ENCODE assay signal across 11 cellular contexts in genomic region chr1:7265771-7266371, GRCh38.
DNase-seq lines count a peak whose midpoint lies in the region; ATAC-seq, FAIRE-seq and TF ChIP-seq lines count a peak whose summit lies in the region.
"Had no signal": no experiment of that assay in that cellular context is flagged by ENCODE, and none has a peak within 500 bp of the region (broad histone marks: within the 10 kb centered on the region; RNA-seq: fewer than 3 reads in every experiment).

No MANE protein-coding gene starts in this region.

- H2AFZ ChIP-seq in HepG2 (ENCODE audit: low read length) = no peak overlapping the region
- H2AFZ ChIP-seq: parathyroid adenoma had no signal

- CTCF ChIA-PET in HepG2 (lab: Yijun Ruan, JAX; ENCODE audit: low intra/inter-chr PET ratio, low total read pairs) = no interaction called here

- TF ChIP-seq POLR2A in HepG2 (IDR thresholded peaks at IDR 0.05; ENCODE audit: insufficient read depth in 1 of 2, low read depth in 2 of 2, low read length in 2 of 2) (no peak), tibial nerve (IDR thresholded peaks at IDR 0.05) (no peak)

- H3K4me2 ChIP-seq in HepG2 (ENCODE audit: low read depth, low read length) = peak overlapping the region; percentile 34

- H3K27me3 ChIP-seq in HepG2 (ENCODE audit: control insufficient read depth in 1 of 2, insufficient read depth in 2 of 2, low read length in 2 of 2) (peaks cover 0 to 4% of the 10 kb centered on the region in 2 experiments; a peak in 2 of 5 replicates), tibial nerve (peaks cover 0 to 4% of the 10 kb centered on the region in 2 donors), ascending aorta (no peaks in the 10 kb centered on the region)
- H3K27me3 ChIP-seq: cardiac muscle cell had no signal

- H3K27ac ChIP-seq in HepG2 (ENCODE audit: extremely low read length, insufficient read depth, low read length) (no peak overlapping the region), tibial nerve (no peak overlapping the region), ascending aorta (no peak overlapping the region)
- H3K27ac ChIP-seq: cardiac muscle cell, parathyroid adenoma had no signal

- intact Hi-C loops in HepG2 (cut with micrococcal nuclease; ENCODE audit: unreplicated experiment) (no loop called here), ascending aorta (cut with DNase I) (no loop called here)

- no TSS peak for BruUV-seq in HepG2 (replicated peaks; lab: Mats Ljungman, UMichigan)

- WGBS in HepG2 (ENCODE audit: low lambda C conversion rate) = 3% methylated on average over 8 of the region's 9 CpGs
- 50 to 64% methylated on average over 9 of the region's 9 CpGs for WGBS in tibial nerve, 2 donors

- H3K9me3 ChIP-seq in HepG2 (ENCODE audit: low read length) (peaks cover 16% of the 10 kb centered on the region), tibial nerve (peaks cover 0 to 20% (median 0%) of the 10 kb centered on the region in 4 donors), ascending aorta (peaks cover 0 to 11% of the 10 kb centered on the region in 2 donors)

- H3K79me2 ChIP-seq in HepG2 (ENCODE audit: insufficient read depth, low read length) = no peaks in the 10 kb centered on the region
- H3K79me2 ChIP-seq: parathyroid adenoma had no signal

- peaks cover 19% of the 10 kb centered on the region for H3K4me1 ChIP-seq in HepG2 (ENCODE audit: insufficient read depth, low read length)
- H3K4me1 ChIP-seq in tibial nerve = no peaks in the 10 kb centered on the region
- H3K4me1 ChIP-seq in ascending aorta = no peaks in the 10 kb centered on the region
- H3K4me1 ChIP-seq: parathyroid adenoma had no signal

- no peak for TF ChIP-seq RAD21 in HepG2 (CRISPR knock-in tag; IDR thresholded peaks at IDR 0.05)

- peak in 1 of 2 experiments; percentile 27; a peak in 1 of 4 replicates for TF ChIP-seq EP300 in HepG2 (IDR thresholded peaks at IDR 0.05; ENCODE audit: low read depth in 2 of 2, low read length in 2 of 2)
- no peak for TF ChIP-seq EP300 in HepG2 (CRISPR knock-in tag; IDR thresholded peaks at IDR 0.05; ENCODE audit: borderline replicate concordance)
- TF ChIP-seq EP300 in tibial nerve (IDR thresholded peaks at IDR 0.05) = no peak

- in situ Hi-C loops in astrocyte of the spinal cord (cut with HindIII; ENCODE audit: low sequenced_read_pairs) = no loop called here
- in situ Hi-C loops in HepG2 (cut with HindIII; ENCODE audit: extremely low pct_ligation_motif_present, low pct_unique_long_range_greater_than_20kb) = no loop called here

- DNase-seq in DMS153 (lab: John Stamatoyannopoulos, UW) = peak; percentile 68
- peak; percentile 17 for DNase-seq in NCI-H128 (lab: John Stamatoyannopoulos, UW; ENCODE audit: unreplicated experiment)
- DNase-seq in astrocyte of the spinal cord (ENCODE audit: low read depth, low spot score) = peak; percentile 93
- DNase-seq in HepG2 (ENCODE audit: low spot score) = peak; percentile 79
- no peak for DNase-seq in KG1 (lab: John Stamatoyannopoulos, UW)
- DNase-seq in tibial nerve (ENCODE audit: low spot score in 2 of 2) = no peak
- no peak for DNase-seq in ascending aorta (ENCODE audit: low spot score in 2 of 2)
- DNase-seq in NK-92 (lab: John Stamatoyannopoulos, UW; ENCODE audit: unreplicated experiment) = no peak
- DNase-seq: NK-92 treated with Interleukin-12 subunit alpha and Interleukin-12 subunit beta, amount 100 ng/mL, for 24 hours had no signal

- no peak overlapping the region for H3K9ac ChIP-seq in HepG2 (ENCODE audit: insufficient read depth, low read depth, low read length)
- H3K9ac ChIP-seq: parathyroid adenoma had no signal

- H3K4me3 ChIP-seq in astrocyte of the spinal cord (ENCODE audit: low read depth, low read length) = no peak overlapping the region
- no peak overlapping the region for H3K4me3 ChIP-seq in HepG2 (replicated peaks in 1 of 3; ENCODE audit: insufficient read depth in 1 of 3, low read depth in 2 of 3, low read length in 3 of 3)
- H3K4me3 ChIP-seq in tibial nerve = no peak overlapping the region
- H3K4me3 ChIP-seq in ascending aorta = no peak overlapping the region
- H3K4me3 ChIP-seq: cardiac muscle cell had no signal

- H3K36me3 ChIP-seq in HepG2 (replicated peaks in 1 of 2; ENCODE audit: control insufficient read depth in 1 of 2, insufficient read depth in 2 of 2, low read length in 2 of 2) (no peaks in the 10 kb centered on the region), tibial nerve (no peaks in the 10 kb centered on the region), ascending aorta (no peaks in the 10 kb centered on the region)
- H3K36me3 ChIP-seq: cardiac muscle cell had no signal

- peak; percentile 97 for ATAC-seq in HepG2

- FAIRE-seq in HepG2 (lab: Jason Lieb, UNC) = peak; percentile 79

- POLR2A ChIA-PET in HepG2 (lab: Yijun Ruan, JAX) = no interaction called here

- no peaks in the 10 kb centered on the region for H4K20me1 ChIP-seq in HepG2 (ENCODE audit: insufficient read depth, low read length)

- TF ChIP-seq CTCF in astrocyte of the spinal cord (IDR thresholded peaks at IDR 0.05; ENCODE audit: low read depth, low read length) = no peak
- peak; percentile 60 for TF ChIP-seq CTCF in HepG2 (CRISPR knock-in tag; IDR thresholded peaks at IDR 0.05)
- no peak for TF ChIP-seq CTCF in tibial nerve (IDR thresholded peaks at IDR 0.05)
- no peak for TF ChIP-seq CTCF in ascending aorta (IDR thresholded peaks at IDR 0.05)

TF ChIP-seq in HepG2, 621 proteins besides CTCF, POLR2A, EP300 and RAD21 (continues in another document):
- TF ChIP-seq HNF4G (IDR thresholded peaks at IDR 0.05; ENCODE audit: borderline replicate concordance, low read depth, low read length) (peak; percentile 86), HNF4G (CRISPR knock-in tag; IDR thresholded peaks at IDR 0.05; ENCODE audit: borderline replicate concordance, low read depth) (peak; percentile 82), SIX4 (CRISPR knock-in tag; IDR thresholded peaks at IDR 0.05) (0 out of 2 replicates have a peak, but pooled peaks have one; percentile 52), ZNF350 (CRISPR knock-in tag; IDR thresholded peaks at IDR 0.05; ENCODE audit: borderline replicate concordance, low read depth) (no peak; the same call in 1 of the 2 replicates), SALL1 (CRISPR knock-in tag; IDR thresholded peaks at IDR 0.05) (peak; percentile 55), ZNF839 (CRISPR knock-in tag; IDR thresholded peaks at IDR 0.05; ENCODE audit: borderline replicate concordance) (no peak), ZNF430 (CRISPR knock-in tag; IDR thresholded peaks at IDR 0.05) (no peak), ZNF552 (CRISPR knock-in tag; IDR thresholded peaks at IDR 0.05; ENCODE audit: borderline replicate concordance) (no peak), ARID5B (CRISPR knock-in tag; IDR thresholded peaks at IDR 0.05) (peak; percentile 73), BCLAF1 (IDR thresholded peaks at IDR 0.05) (no peak), HMG20A (CRISPR knock-in tag; IDR thresholded peaks at IDR 0.05; ENCODE audit: borderline replicate concordance) (peak; percentile 43; the same call in 1 of the 2 replicates), BORCS8-MEF2B (CRISPR knock-in tag; IDR thresholded peaks at IDR 0.05) (no peak), PHF20 (CRISPR knock-in tag; IDR thresholded peaks at IDR 0.05) (peak; percentile 28; the same call in 1 of the 2 replicates), IKZF1 (IDR thresholded peaks at IDR 0.05) (no peak)

Comparison
In these comparisons a context has a peak if more than half of its experiments do, and no peak if none do; other contexts are left out.
1. DNase-seq: peak in DMS153 (single experiment), NCI-H128 (single experiment), astrocyte of the spinal cord (single experiment) and HepG2 (single experiment); none in KG1 (single experiment), tibial nerve (0 of 2), ascending aorta (0 of 2) and NK-92 (single experiment).